Comparison of ENCODE assay signal across 8 cellular contexts in the genomic region with DNA sequence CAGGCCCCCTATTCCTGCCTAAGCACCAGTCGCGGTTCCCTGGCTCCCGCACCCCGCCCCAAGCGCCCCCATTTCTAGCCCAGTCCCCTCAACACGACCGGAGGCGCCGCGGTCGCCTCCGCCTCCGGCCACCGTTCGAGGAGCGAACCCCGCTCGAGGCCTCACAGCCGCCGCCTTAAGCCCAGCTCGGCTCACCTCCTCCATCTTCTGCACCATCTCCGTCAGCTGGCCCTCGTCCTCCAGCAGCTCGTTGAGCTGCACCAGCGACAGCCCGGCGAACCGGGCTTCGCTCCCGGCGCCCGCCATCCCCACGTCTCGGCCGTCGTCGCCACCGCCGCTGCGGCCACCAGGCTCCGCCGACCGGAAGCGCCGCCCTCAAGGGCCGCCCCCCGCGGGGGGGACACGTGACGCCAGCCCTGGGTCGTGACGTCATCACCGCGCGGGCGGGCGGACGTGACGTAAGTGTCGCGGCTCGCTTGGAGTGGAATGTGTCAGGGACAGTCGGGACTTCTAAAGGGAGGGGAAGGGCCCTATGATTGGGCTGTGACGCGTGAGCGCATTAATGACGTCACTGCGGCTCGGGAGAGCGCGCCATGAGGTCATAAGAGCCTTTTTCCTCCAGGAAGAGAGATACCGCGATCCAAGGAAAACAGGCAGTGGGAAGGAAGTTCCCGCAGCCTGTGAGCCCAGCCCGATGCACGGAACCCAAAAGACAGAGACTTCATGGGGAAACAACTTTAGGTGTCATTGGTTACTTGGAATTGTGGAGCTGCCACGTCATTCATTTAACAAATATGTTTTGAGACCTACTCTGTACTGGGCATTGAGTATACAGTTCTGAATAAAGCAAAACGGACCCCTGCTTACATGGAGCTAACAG. TPM values are rescaled to one million over a fixed set of nuclear protein-coding genes. Genes with fewer than 3 reads are reported as not detected.
DNase-seq lines count a peak whose midpoint lies in the region; ATAC-seq and TF ChIP-seq lines count a peak whose summit lies in the region.

A gene with protein sequence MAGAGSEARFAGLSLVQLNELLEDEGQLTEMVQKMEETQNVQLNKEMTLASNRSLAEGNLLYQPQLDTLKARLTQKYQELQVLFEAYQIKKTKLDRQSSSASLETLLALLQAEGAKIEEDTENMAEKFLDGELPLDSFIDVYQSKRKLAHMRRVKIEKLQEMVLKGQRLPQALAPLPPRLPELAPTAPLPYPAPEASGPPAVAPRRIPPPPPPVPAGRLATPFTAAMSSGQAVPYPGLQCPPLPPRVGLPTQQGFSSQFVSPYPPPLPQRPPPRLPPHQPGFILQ (minus strand): TSS at position 368 of the 880 bp plus-strand sequence. CDS start 62 bp downstream, at position 306.

- peaks cover 0 to 5% (median 0%) of the 10 kb centered on the region in 3 donors for H3K9me3 Mint-ChIP-seq in T-cell

- peak within 1 kb of the TSS; percentile 94 for H3K4me3 ChIP-seq in AG10803 (ENCODE audit: low read length)
- peak within 1 kb of the TSS; percentile 95 for H3K4me3 ChIP-seq in adipocyte (ENCODE audit: low read length)
- H3K4me3 ChIP-seq in cardiac muscle cell: peak within 1 kb of the TSS; percentile 74
- H3K4me3 ChIP-seq in tibial artery: peak within 1 kb of the TSS; percentile 87 to 95

- peak within 1 kb of the TSS; percentile 90 to 92 for H3K27ac Mint-ChIP-seq in T-cell

- peak; percentile 84 for DNase-seq in AG10803 (ENCODE audit: low read depth)
- peak; percentile 68 to 95 (median 88) for DNase-seq in T-cell
- DNase-seq in adipocyte (ENCODE audit: low read depth): peak; percentile 94
- peak; percentile 77 to 92 for DNase-seq in cardiac muscle cell (ENCODE audit: low read depth in 1 of 2, low spot score in 1 of 2)
- peak; percentile 64 for DNase-seq in pons (ENCODE audit: low spot score)
- DNase-seq in tibial artery: peak; percentile 64 to 87

- peak within 1 kb of the TSS; percentile 90 to 94 (median 93) for H3K4me3 Mint-ChIP-seq in T-cell

- peaks cover 42% of the 10 kb centered on the region for H3K4me1 ChIP-seq in adipocyte (ENCODE audit: control insufficient read depth, insufficient read depth, low read length)
- peaks cover 31% of the 10 kb centered on the region for H3K4me1 ChIP-seq in cardiac muscle cell (ENCODE audit: low read depth)
- H3K4me1 ChIP-seq in tibial artery: peaks cover 0 to 51% (median 31%) of the 10 kb centered on the region in 4 donors

- no peaks in the 10 kb centered on the region for H3K27me3 ChIP-seq in adipocyte (replicated peaks; ENCODE audit: control insufficient read depth, insufficient read depth, low read length)
- no peaks in the 10 kb centered on the region for H3K27me3 ChIP-seq in cardiac muscle cell
- H3K27me3 ChIP-seq in tibial artery: no peaks in the 10 kb centered on the region

- no peaks in the 10 kb centered on the region for H3K36me3 Mint-ChIP-seq in T-cell

- peak; percentile 72 for ATAC-seq in GM19023 (IDR thresholded peaks at IDR 0.05; ENCODE audit: unreplicated experiment)
- ATAC-seq in T-cell (replicated peaks in 1 of 4): peak; percentile 55 to 77 (median 59)

- H3K27me3 Mint-ChIP-seq in T-cell: no peaks in the 10 kb centered on the region

- H3K36me3 ChIP-seq in KOPT-K1 (ENCODE audit: insufficient read depth, low read length) (peaks cover 6% of the 10 kb centered on the region; the same call in 1 of the 2 replicates), adipocyte (ENCODE audit: control insufficient read depth, insufficient read depth, low read length, severe bottlenecking) (no peaks in the 10 kb centered on the region), cardiac muscle cell (no peaks in the 10 kb centered on the region), tibial artery (no peaks in the 10 kb centered on the region)

- no peak for TF ChIP-seq CTCF in AG10803 (conservative IDR thresholded peaks at IDR 0.05; ENCODE audit: low read length)
- no peak for TF ChIP-seq CTCF in cardiac muscle cell (IDR thresholded peaks at IDR 0.05; ENCODE audit: low read depth, low read length)
- TF ChIP-seq CTCF in tibial artery (IDR thresholded peaks at IDR 0.05): peak in 1 of 2 experiments; percentile 33

- intact Hi-C loops in tibial artery (cut with DNase I; ENCODE audit: low total_unique reads): no loop called here

- POLR2A ChIA-PET in T-cell (lab: Charles Lee): interaction anchor here in 1 of 2 donors (0.6 kb wide), 1 partner anchor 526 kb away, joined by 3 read pairs; no protein-coding TSS in a partner anchor

- CTCF ChIA-PET in T-cell (lab: Charles Lee): interaction anchor here in 1 of 2 donors (0.6 kb wide), 1 partner anchor 96 kb away, joined by 6 read pairs; no protein-coding TSS in a partner anchor

- H3K4me1 Mint-ChIP-seq in T-cell: peaks cover 90 to 94% (median 90%) of the 10 kb centered on the region in 3 donors

- H3K9ac ChIP-seq in adipocyte (ENCODE audit: low read length): peak within 1 kb of the TSS; percentile 95

- peak within 1 kb of the TSS; percentile 87 for H3K27ac ChIP-seq in KOPT-K1 (ENCODE audit: low read depth, low read length, poor library complexity, severe bottlenecking)
- peak within 1 kb of the TSS; percentile 99 for H3K27ac ChIP-seq in cardiac muscle cell
- H3K27ac ChIP-seq in tibial artery: peak within 1 kb of the TSS; percentile 90 to 95

- H3K9me3 ChIP-seq in KOPT-K1 (ENCODE audit: insufficient read depth, low read length, poor library complexity, severe bottlenecking) (no peaks in the 10 kb centered on the region), adipocyte (ENCODE audit: control insufficient read depth, low read length) (no peaks in the 10 kb centered on the region), cardiac muscle cell (ENCODE audit: low read depth) (no peaks in the 10 kb centered on the region), tibial artery (no peaks in the 10 kb centered on the region)

RNA-seq across cellular contexts. Expression of the gene that starts here (rescaled TPM):
- total RNA-seq in T-cell: 10 to 100 TPM; 25.9 to 85.8 (median 34.6) TPM
- total RNA-seq in cardiac muscle cell: 47.3 and 52.1 TPM in 2 replicates
- 31.7 and 47.4 TPM in 2 replicates for polyA plus RNA-seq in cardiac muscle cell

Comparison
In these comparisons a context has a peak if more than half of its experiments do, and no peak if none do; other contexts are left out.
1. Peak in every context shown above with its lines: DNase-seq, ATAC-seq, H3K4me3 ChIP-seq and H3K27ac ChIP-seq.